ENCODE assay signal across 18 cellular contexts in genomic region chr14:92890830-92891598, GRCh38. TPM values are rescaled to one million over a fixed set of nuclear protein-coding genes. Genes with fewer than 3 reads are reported as not detected.
DNase-seq lines count a peak whose midpoint lies in the region; ATAC-seq and TF ChIP-seq lines count a peak whose summit lies in the region.
"Had no signal": no experiment of that assay in that cellular context is flagged by ENCODE, and none has a peak within 500 bp of the region (broad histone marks: within the 10 kb centered on the region; RNA-seq: fewer than 3 reads in every experiment).

No MANE protein-coding gene starts in this region.

- H3K9me3 Mint-ChIP-seq in Calu3 (ENCODE audit: low read depth, unreplicated experiment), result peaks cover 3% of the 10 kb centered on the region

- ATAC-seq in left lobe of liver (no peak), HG02938 (IDR thresholded peaks at IDR 0.05; ENCODE audit: unreplicated experiment) (no peak)
- ATAC-seq: natural killer cell treated with Interleukin-12 subunit alpha and Interleukin-12 subunit beta and Interleukin-15 and Interleukin-18, amount 100 ng/mL, for 72 hours had no signal

- H3K4me3 Mint-ChIP-seq in Calu3 (ENCODE audit: low read depth, unreplicated experiment), result no peak overlapping the region
- H3K4me3 Mint-ChIP-seq: HFFc6; natural killer cell treated with Interleukin-12 subunit alpha and Interleukin-12 subunit beta and Interleukin-15 and Interleukin-18, amount 100 ng/mL, for 72 hours had no signal

- H3K27ac Mint-ChIP-seq in Calu3 (ENCODE audit: unreplicated experiment), result no peak overlapping the region
- H3K27ac Mint-ChIP-seq: HFFc6; natural killer cell treated with Interleukin-12 subunit alpha and Interleukin-12 subunit beta and Interleukin-15 and Interleukin-18, amount 100 ng/mL, for 72 hours had no signal

- no peaks in the 10 kb centered on the region for H3K4me1 Mint-ChIP-seq in Calu3 (ENCODE audit: low read depth, unreplicated experiment)

- H3K27me3 Mint-ChIP-seq in Calu3 (ENCODE audit: unreplicated experiment), result peaks cover 75% of the 10 kb centered on the region

- DNase-seq in Calu3, result peak; percentile 20
- DNase-seq in NCI-H1092 treated with DMSO at 0.1 percent for 48 hours (lab: John Stamatoyannopoulos, UW), result peak; percentile 92
- DNase-seq in NCI-H510A treated with DMSO at 0.1 percent for 48 hours (lab: John Stamatoyannopoulos, UW), result peak; percentile 70
- DNase-seq in head of caudate nucleus, result peak in 36 of 42 donors; percentile 12 to 85 (median 49)
- DNase-seq in left lobe of liver (ENCODE audit: low spot score), result no peak
- DNase-seq in H4 (ENCODE audit: low spot score), result no peak
- no peak for DNase-seq in mucosa of gallbladder (ENCODE audit: low spot score)
- DNase-seq: activated CD4-positive, alpha-beta T cell treated with anti-CD3 and anti-CD28 coated beads for 48 hours; foreskin melanocyte; HFFc6; KBM-7; lower lobe of right lung; NCI-H1694 treated with DMSO at 0.1 percent for 48 hours; substantia nigra had no signal

- no TSS peak for BruUV-seq in Calu3 (replicated peaks; lab: Mats Ljungman, UMichigan)

- no peak for TF ChIP-seq CTCF in Calu3 (IDR thresholded peaks at IDR 0.05; ENCODE audit: unreplicated experiment)

- CTCF ChIA-PET in Calu3 (lab: Charles Lee), result no interaction called here

- no peaks in the 10 kb centered on the region for H3K36me3 Mint-ChIP-seq in Calu3 (ENCODE audit: insufficient read depth, unreplicated experiment)

- intact Hi-C loops in Calu3 (cut with micrococcal nuclease; ENCODE audit: unreplicated experiment), result no loop called here
- intact Hi-C loops in head of caudate nucleus (cut with DNase I), result no loop called here

RNA-seq across cellular contexts. Expression of gene CHGA, which starts 31.9 kb away (rescaled TPM):
- total RNA-seq in Calu3 (2022) (0.17 and 0.24 TPM in 2 replicates), left lobe of liver (0.20 TPM), mucosa of gallbladder (0.29 TPM)
- not detected in 2 replicates for total RNA-seq in H4 (2014; rRNA removed; shearing (Covaris generic))
- total RNA-seq: HFFc6; natural killer cell treated with Interleukin-12 subunit alpha and Interleukin-12 subunit beta and Interleukin-15 and Interleukin-18, amount 100 ng/mL, for 72 hours; renal cortical epithelial cell; SJSA1 had no signal

Comparison
In these comparisons a context has a peak if more than half of its experiments do, and no peak if none do; other contexts are left out.
1. DNase-seq: peak in Calu3 (single experiment), NCI-H1092 treated with DMSO at 0.1 percent for 48 hours (single experiment), NCI-H510A treated with DMSO at 0.1 percent for 48 hours (single experiment) and head of caudate nucleus (36 of 42); none in left lobe of liver (single experiment), H4 (single experiment) and mucosa of gallbladder (single experiment).